In the genomic region with DNA sequence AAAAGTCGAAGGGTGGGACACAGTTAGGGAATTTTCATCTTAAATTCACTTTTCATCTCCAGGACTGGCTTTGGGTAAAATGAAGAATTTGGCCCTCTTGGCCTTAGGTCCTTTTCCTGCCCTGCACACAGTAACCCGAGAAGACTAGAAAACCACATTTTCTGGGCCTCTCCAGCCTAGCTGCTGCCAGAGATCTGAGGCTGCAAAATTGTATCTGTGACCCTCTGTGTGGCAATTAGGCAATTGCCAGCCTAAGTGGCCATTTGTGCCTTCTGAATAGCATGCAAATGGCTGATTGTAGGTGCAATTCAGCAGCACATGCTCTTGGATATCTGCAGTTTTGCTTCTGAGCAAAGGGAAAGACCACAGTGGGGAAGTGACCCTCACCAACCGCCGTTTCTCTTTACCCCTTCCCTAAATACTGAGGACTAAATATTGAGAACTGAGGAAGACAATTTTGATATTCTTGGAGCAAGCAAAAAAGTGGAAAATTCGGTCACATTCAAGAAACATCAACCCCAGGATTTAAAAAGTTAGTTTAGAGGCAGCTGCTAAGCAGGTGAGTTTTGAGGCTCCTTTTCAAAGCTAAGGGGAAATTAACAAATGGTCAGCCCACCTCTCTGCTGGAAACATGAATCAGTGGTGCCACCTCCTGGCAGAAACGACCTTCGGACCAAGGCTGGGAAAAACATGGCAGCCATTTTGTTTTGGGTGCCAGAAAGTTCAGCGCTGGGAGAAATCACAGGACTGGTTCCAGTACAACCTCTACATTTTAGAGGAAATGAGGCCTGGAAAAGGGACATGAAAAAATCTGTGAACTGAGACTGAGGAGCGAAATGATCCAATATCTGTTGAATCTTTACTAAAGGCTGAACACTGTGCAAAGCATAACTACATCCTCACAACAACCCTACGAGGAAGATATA, we compare ENCODE assay signal across 9 cellular contexts. TPM values are rescaled to one million over a fixed set of nuclear protein-coding genes. Genes with fewer than 3 reads are reported as not detected.
DNase-seq lines count a peak whose midpoint lies in the region; ATAC-seq and TF ChIP-seq lines count a peak whose summit lies in the region.
"Had no signal": no experiment of that assay in that cellular context is flagged by ENCODE, and none has a peak within 500 bp of the region (broad histone marks: within the 10 kb centered on the region; RNA-seq: fewer than 3 reads in every experiment).

No MANE protein-coding gene starts in this region.

- DNase-seq in AG20443 (ENCODE audit: low spot score) (peak; percentile 55), GM12864 (ENCODE audit: low read depth) (peak; percentile 12), M059J (ENCODE audit: low read depth) (peak; percentile 71), kidney epithelial cell (ENCODE audit: low read depth) (peak; percentile 14)
- peak; percentile 62 for DNase-seq in activated CD8-positive, alpha-beta T cell treated with anti-CD3 and anti-CD28 coated beads for 36 hours
- DNase-seq in activated T-helper 1 cell treated with anti-CD3 and anti-CD28 coated beads, Interleukin-12 subunit alpha, Interleukin-12 subunit beta, Interleukin-2, Interleukin-4 antibody, amounts not matched to agents 30 ng/mL and 10 ng/mL and 1 ng/mL, durations not matched to agents 14 hours and 24 hours and 36 hours (ENCODE audit: low spot score), result no peak

- no peaks in the 10 kb centered on the region for H3K27me3 ChIP-seq in kidney epithelial cell (ENCODE audit: control insufficient read depth, insufficient read depth, low read length)

- no peak overlapping the region for H3K4me3 ChIP-seq in GM12864 (ENCODE audit: low read depth, low read length)
- no peak overlapping the region for H3K4me3 ChIP-seq in kidney epithelial cell (ENCODE audit: low read depth, low read length)

- no peaks in the 10 kb centered on the region for H3K36me3 Mint-ChIP-seq in activated CD8-positive, alpha-beta T cell treated with anti-CD3 and anti-CD28 coated beads for 36 hours (ENCODE audit: low read depth)
- H3K36me3 Mint-ChIP-seq in activated T-helper 1 cell treated with anti-CD3 and anti-CD28 coated beads, Interleukin-12 subunit alpha, Interleukin-12 subunit beta, Interleukin-2, Interleukin-4 antibody, amounts not matched to agents 30 ng/mL and 10 ng/mL and 1 ng/mL, durations not matched to agents 14 hours and 24 hours and 36 hours (ENCODE audit: low read depth), result no peaks in the 10 kb centered on the region

- H3K4me3 Mint-ChIP-seq in activated CD8-positive, alpha-beta T cell treated with anti-CD3 and anti-CD28 coated beads for 36 hours, result no peak overlapping the region
- H3K4me3 Mint-ChIP-seq in activated T-helper 1 cell treated with anti-CD3 and anti-CD28 coated beads, Interleukin-12 subunit alpha, Interleukin-12 subunit beta, Interleukin-2, Interleukin-4 antibody, amounts not matched to agents 30 ng/mL and 10 ng/mL and 1 ng/mL, durations not matched to agents 14 hours and 24 hours and 36 hours, result no peak overlapping the region

- TF ChIP-seq CTCF in GM12864 (IDR thresholded peaks at IDR 0.05; ENCODE audit: low read depth, low read length, missing control alignments) (peak; percentile 62), kidney epithelial cell (IDR thresholded peaks at IDR 0.05; ENCODE audit: insufficient read depth, low read length, poor library complexity, severe bottlenecking) (peak; percentile 73)
- peak; percentile 54 for TF ChIP-seq CTCF in activated CD8-positive, alpha-beta T cell treated with anti-CD3 and anti-CD28 coated beads for 36 hours (IDR thresholded peaks at IDR 0.05)

- CTCF ChIA-PET in activated CD8-positive, alpha-beta T cell treated with anti-CD3 and anti-CD28 coated beads for 36 hours (lab: Charles Lee), result interaction anchor here (0.7 to 4.8 kb wide), 7 partner anchors 24 to 281 kb away, joined by 3 to 25 read pairs (median 4); no protein-coding TSS in a partner anchor

- H3K4me1 Mint-ChIP-seq in activated CD8-positive, alpha-beta T cell treated with anti-CD3 and anti-CD28 coated beads for 36 hours (ENCODE audit: low read depth), result no peaks in the 10 kb centered on the region
- H3K4me1 Mint-ChIP-seq in activated T-helper 1 cell treated with anti-CD3 and anti-CD28 coated beads, Interleukin-12 subunit alpha, Interleukin-12 subunit beta, Interleukin-2, Interleukin-4 antibody, amounts not matched to agents 30 ng/mL and 10 ng/mL and 1 ng/mL, durations not matched to agents 14 hours and 24 hours and 36 hours (ENCODE audit: low read depth), result no peaks in the 10 kb centered on the region

- H3K36me3 ChIP-seq in kidney epithelial cell (ENCODE audit: control insufficient read depth, insufficient read depth, low read length), result no peaks in the 10 kb centered on the region

- no peak overlapping the region for H3K27ac Mint-ChIP-seq in activated CD8-positive, alpha-beta T cell treated with anti-CD3 and anti-CD28 coated beads for 36 hours
- no peak overlapping the region for H3K27ac Mint-ChIP-seq in activated T-helper 1 cell treated with anti-CD3 and anti-CD28 coated beads, Interleukin-12 subunit alpha, Interleukin-12 subunit beta, Interleukin-2, Interleukin-4 antibody, amounts not matched to agents 30 ng/mL and 10 ng/mL and 1 ng/mL, durations not matched to agents 14 hours and 24 hours and 36 hours

- ATAC-seq in activated CD8-positive, alpha-beta T cell treated with anti-CD3 and anti-CD28 coated beads for 36 hours, result no peak
- no peak for ATAC-seq in GM19463 (IDR thresholded peaks at IDR 0.05; ENCODE audit: unreplicated experiment)
- no peak for ATAC-seq in HG03521 (IDR thresholded peaks at IDR 0.05; ENCODE audit: unreplicated experiment)

- H3K27me3 Mint-ChIP-seq in activated CD8-positive, alpha-beta T cell treated with anti-CD3 and anti-CD28 coated beads for 36 hours, result peaks cover 11% of the 10 kb centered on the region
- peaks cover 4% of the 10 kb centered on the region for H3K27me3 Mint-ChIP-seq in activated T-helper 1 cell treated with anti-CD3 and anti-CD28 coated beads, Interleukin-12 subunit alpha, Interleukin-12 subunit beta, Interleukin-2, Interleukin-4 antibody, amounts not matched to agents 30 ng/mL and 10 ng/mL and 1 ng/mL, durations not matched to agents 14 hours and 24 hours and 36 hours (ENCODE audit: insufficient read depth)

- intact Hi-C loops in activated CD8-positive, alpha-beta T cell treated with anti-CD3 and anti-CD28 coated beads for 36 hours (cut with micrococcal nuclease), result no loop called here
- intact Hi-C loops in activated T-helper 1 cell treated with anti-CD3 and anti-CD28 coated beads, Interleukin-12 subunit alpha, Interleukin-12 subunit beta, Interleukin-2, Interleukin-4 antibody, amounts not matched to agents 30 ng/mL and 10 ng/mL and 1 ng/mL, durations not matched to agents 14 hours and 24 hours and 36 hours (cut with micrococcal nuclease), result no loop called here

- POLR2A ChIA-PET in activated CD8-positive, alpha-beta T cell treated with anti-CD3 and anti-CD28 coated beads for 36 hours (lab: Charles Lee), result no interaction called here

- no peaks in the 10 kb centered on the region for H3K9me3 Mint-ChIP-seq in activated CD8-positive, alpha-beta T cell treated with anti-CD3 and anti-CD28 coated beads for 36 hours
- peaks cover 5% of the 10 kb centered on the region for H3K9me3 Mint-ChIP-seq in activated T-helper 1 cell treated with anti-CD3 and anti-CD28 coated beads, Interleukin-12 subunit alpha, Interleukin-12 subunit beta, Interleukin-2, Interleukin-4 antibody, amounts not matched to agents 30 ng/mL and 10 ng/mL and 1 ng/mL, durations not matched to agents 14 hours and 24 hours and 36 hours

RNA-seq across cellular contexts. Expression of gene PRTG, which starts 56.6 kb away (rescaled TPM):
- total RNA-seq in M059J (2014; rRNA removed; shearing (Covaris generic)), result 2.1 and 2.7 TPM in 2 replicates
- not detected for total RNA-seq in activated CD8-positive, alpha-beta T cell treated with anti-CD3 and anti-CD28 coated beads for 36 hours
- 7.9 and 9.4 TPM in 2 replicates for total RNA-seq in kidney epithelial cell
- not detected in 2 replicates for total RNA-seq in activated T-helper 1 cell treated with anti-CD3 and anti-CD28 coated beads, Interleukin-12 subunit alpha, Interleukin-12 subunit beta, Interleukin-2, Interleukin-4 antibody, amounts not matched to agents 30 ng/mL and 10 ng/mL and 1 ng/mL, durations not matched to agents 14 hours and 24 hours and 36 hours
- total RNA-seq: T-helper 1 cell treated with Interleukin-12 subunit alpha and Interleukin-12 subunit beta and Interleukin-4 antibody, amounts not matched to agents 30 ng/mL and 1 ng/mL, for 36 hours had no signal
